Comparison of ENCODE assay signal across 24 cellular contexts in the genomic region with DNA sequence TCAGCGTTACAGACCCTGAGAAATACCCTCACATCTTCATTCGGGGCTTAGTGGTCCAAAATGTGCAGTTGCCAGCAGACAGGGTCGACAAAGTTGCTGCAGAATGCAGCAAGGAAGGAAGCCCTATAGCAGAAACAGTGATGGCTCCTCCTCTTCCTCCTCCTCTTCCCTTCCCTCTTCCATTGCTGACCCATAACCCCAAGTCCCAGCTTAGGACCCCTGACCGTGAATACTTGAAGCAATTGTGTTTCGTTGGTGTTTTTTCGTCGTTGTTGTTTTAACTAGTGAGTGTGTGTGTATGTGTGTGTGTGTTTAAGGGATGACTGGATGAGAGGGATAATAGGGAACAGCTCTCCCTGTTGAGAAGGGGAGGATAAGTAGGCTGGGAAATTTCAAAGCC.
"Had no signal": no experiment of that assay in that cellular context is flagged by ENCODE, and none has a peak within 500 bp of the region (broad histone marks: within the 10 kb centered on the region; RNA-seq: fewer than 3 reads in every experiment).

No MANE protein-coding gene starts in this region.

- H3K9me3 ChIP-seq: adrenal gland, breast epithelium, MG63, Peyer's patch, SJSA1 had no signal

- H3K27me3 ChIP-seq: adrenal gland, breast epithelium, MG63, Peyer's patch, SJSA1 had no signal

- H3K27ac ChIP-seq: adrenal gland, breast epithelium, Peyer's patch, SJSA1 had no signal

- H3K9me3 Mint-ChIP-seq: activated B cell treated with CpG ODN at 0.5 μM for 24 hours; activated CD4-positive, alpha-beta memory T cell treated with anti-CD3 and anti-CD28 coated beads, Interleukin-2, amount 10 ng/mL, durations not matched to agents 7 days and 5 days; activated CD4-positive, alpha-beta T cell treated with anti-CD3 and anti-CD28 coated beads, Interleukin-2, amount 10 ng/mL, durations not matched to agents 7 days and 5 days; activated T-cell treated with anti-CD3 and anti-CD28 coated beads, Interleukin-2, amount 50 U/mL, for 72 hours; T-helper 1 cell treated with Interleukin-12 subunit alpha and Interleukin-12 subunit beta and Interleukin-4 antibody, amounts not matched to agents 30 μg/mL and 1 μg/mL, for 36 hours had no signal

- H3K4me1 ChIP-seq: breast epithelium, Peyer's patch, SJSA1 had no signal

- H3K27ac Mint-ChIP-seq: activated B cell treated with CpG ODN at 0.5 μM for 24 hours; activated CD4-positive, alpha-beta memory T cell treated with anti-CD3 and anti-CD28 coated beads, Interleukin-2, amount 10 ng/mL, durations not matched to agents 7 days and 5 days; activated CD4-positive, alpha-beta T cell treated with anti-CD3 and anti-CD28 coated beads, Interleukin-2, amount 10 ng/mL, durations not matched to agents 7 days and 5 days; activated naive CD8-positive, alpha-beta T cell treated with anti-CD3 and anti-CD28 coated beads, Interleukin-2, amount 10 ng/mL, durations not matched to agents 7 days and 5 days; activated T-cell treated with anti-CD3 and anti-CD28 coated beads, Interleukin-2, amount 50 U/mL, for 72 hours; T-helper 1 cell treated with Interleukin-12 subunit alpha and Interleukin-12 subunit beta and Interleukin-4 antibody, amounts not matched to agents 30 μg/mL and 1 μg/mL, for 36 hours had no signal

- DNase-seq: activated B cell treated with CpG ODN at 0.5 μM for 24 hours; activated CD4-positive, alpha-beta memory T cell treated with anti-CD3 and anti-CD28 coated beads, Interleukin-2, amount 10 ng/mL, durations not matched to agents 7 days and 5 days; activated CD4-positive, alpha-beta T cell treated with anti-CD3 and anti-CD28 coated beads for 1 hour; activated CD4-positive, alpha-beta T cell treated with anti-CD3 and anti-CD28 coated beads, Interleukin-2, amount 10 ng/mL, durations not matched to agents 7 days and 5 days; activated CD8-positive, alpha-beta memory T cell treated with anti-CD3 and anti-CD28 coated beads, Interleukin-2, amount 50 U/mL, for 4 hours; activated naive CD4-positive, alpha-beta T cell treated with anti-CD3 and anti-CD28 coated beads, Interleukin-2, amount 50 U/mL, for 16 hours; activated naive CD8-positive, alpha-beta T cell treated with anti-CD3 and anti-CD28 coated beads, Interleukin-2, amount 10 ng/mL, durations not matched to agents 7 days and 5 days; activated T-cell treated with anti-CD3 and anti-CD28 coated beads, Interleukin-2, amount 50 U/mL, for 72 hours; adrenal gland; anterior cingulate cortex; central memory CD4-positive, alpha-beta T cell; MG63; MV-4-11; NCI-H1092 treated with DMSO at 0.1 percent for 48 hours; NCI-H1436; NCI-H1694 treated with DMSO at 0.1 percent for 48 hours; NCI-H2081; NCI-H446; NCI-H524; Peyer's patch; SHP77 had no signal

- H3K4me3 ChIP-seq: adrenal gland, breast epithelium, MG63, Peyer's patch, SJSA1 had no signal

- H3K4me1 Mint-ChIP-seq: activated B cell treated with CpG ODN at 0.5 μM for 24 hours; activated CD4-positive, alpha-beta memory T cell treated with anti-CD3 and anti-CD28 coated beads, Interleukin-2, amount 10 ng/mL, durations not matched to agents 7 days and 5 days; activated CD4-positive, alpha-beta T cell treated with anti-CD3 and anti-CD28 coated beads, Interleukin-2, amount 10 ng/mL, durations not matched to agents 7 days and 5 days; activated naive CD8-positive, alpha-beta T cell treated with anti-CD3 and anti-CD28 coated beads, Interleukin-2, amount 10 ng/mL, durations not matched to agents 7 days and 5 days had no signal

- H3K36me3 ChIP-seq: adrenal gland, breast epithelium, MG63, SJSA1 had no signal

- H3K27me3 Mint-ChIP-seq: activated B cell treated with CpG ODN at 0.5 μM for 24 hours; activated CD4-positive, alpha-beta memory T cell treated with anti-CD3 and anti-CD28 coated beads, Interleukin-2, amount 10 ng/mL, durations not matched to agents 7 days and 5 days; activated CD4-positive, alpha-beta T cell treated with anti-CD3 and anti-CD28 coated beads, Interleukin-2, amount 10 ng/mL, durations not matched to agents 7 days and 5 days; activated naive CD8-positive, alpha-beta T cell treated with anti-CD3 and anti-CD28 coated beads, Interleukin-2, amount 10 ng/mL, durations not matched to agents 7 days and 5 days had no signal

- H3K4me3 Mint-ChIP-seq: activated B cell treated with CpG ODN at 0.5 μM for 24 hours; activated CD4-positive, alpha-beta memory T cell treated with anti-CD3 and anti-CD28 coated beads, Interleukin-2, amount 10 ng/mL, durations not matched to agents 7 days and 5 days; activated CD4-positive, alpha-beta T cell treated with anti-CD3 and anti-CD28 coated beads, Interleukin-2, amount 10 ng/mL, durations not matched to agents 7 days and 5 days; activated naive CD8-positive, alpha-beta T cell treated with anti-CD3 and anti-CD28 coated beads, Interleukin-2, amount 10 ng/mL, durations not matched to agents 7 days and 5 days; activated T-cell treated with anti-CD3 and anti-CD28 coated beads, Interleukin-2, amount 50 U/mL, for 72 hours; T-helper 1 cell treated with Interleukin-12 subunit alpha and Interleukin-12 subunit beta and Interleukin-4 antibody, amounts not matched to agents 30 μg/mL and 1 μg/mL, for 36 hours had no signal
